In genomic region chr16:57473906-57474305, GRCh38 we compare ENCODE assay signal across 1 cellular context.
TF ChIP-seq lines count a peak whose summit lies in the region.

No MANE protein-coding gene starts in this region.

TF ChIP-seq in IMR-90, 13 proteins besides CTCF, POLR2A, EP300 and RAD21 (continued from another document):
- no peak for TF ChIP-seq ELK1 (IDR thresholded peaks at IDR 0.05; ENCODE audit: borderline replicate concordance, low read depth, low read length)
